Comparison of ENCODE assay signal across 24 cellular contexts in the genomic region with DNA sequence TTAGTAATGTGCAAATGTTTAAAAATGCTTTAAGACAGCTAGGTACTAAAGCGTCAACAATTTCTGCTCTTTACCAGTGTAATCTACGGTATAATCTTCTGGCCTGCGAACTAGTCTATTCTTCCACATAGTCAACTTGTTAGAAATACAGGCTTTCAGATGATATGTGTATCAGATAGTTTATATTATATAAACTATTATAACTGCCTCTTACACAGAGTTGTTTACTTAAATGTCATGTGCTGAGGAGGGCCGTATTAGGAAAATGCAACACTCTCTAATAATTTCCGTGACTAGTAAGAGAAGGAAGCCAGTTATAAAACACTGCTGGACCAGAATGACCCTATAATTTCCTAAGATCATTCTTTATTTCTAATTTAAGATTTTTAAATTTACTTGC.
"Had no signal": no experiment of that assay in that cellular context is flagged by ENCODE, and none has a peak within 500 bp of the region (broad histone marks: within the 10 kb centered on the region; RNA-seq: fewer than 3 reads in every experiment).

No MANE protein-coding gene starts in this region.

- H3K27me3 Mint-ChIP-seq: activated CD4-positive, alpha-beta T cell treated with anti-CD3 and anti-CD28 coated beads, Interleukin-2, amount 10 ng/mL, durations not matched to agents 24 days and 14 days; activated naive CD8-positive, alpha-beta T cell; naive thymus-derived CD4-positive, alpha-beta T cell; stimulated activated naive CD8-positive, alpha-beta T cell treated with anti-CD3 and anti-CD28 coated beads, Interleukin-15, Interleukin-2, amounts not matched to agents 100 ng/mL and 50 ng/mL, for 24 hours had no signal

- H3K9me3 ChIP-seq: lower lobe of right lung, SK-N-SH had no signal

- H3K27ac ChIP-seq: epithelial cell of prostate, hepatocyte, lower lobe of right lung, VCaP had no signal

- H3K4me1 Mint-ChIP-seq: immature natural killer cell had no signal

- H3K27me3 ChIP-seq: hepatocyte had no signal

- H3K27ac Mint-ChIP-seq: activated CD4-positive, alpha-beta T cell treated with anti-CD3 and anti-CD28 coated beads, Interleukin-2, amount 10 ng/mL, durations not matched to agents 24 days and 14 days; activated naive CD8-positive, alpha-beta T cell; endodermal cell; immature natural killer cell; naive thymus-derived CD4-positive, alpha-beta T cell; stimulated activated naive CD8-positive, alpha-beta T cell treated with anti-CD3 and anti-CD28 coated beads, Interleukin-15, Interleukin-2, amounts not matched to agents 100 ng/mL and 50 ng/mL, for 24 hours had no signal

- H3K4me3 ChIP-seq: coronary artery, hepatocyte, lower lobe of right lung had no signal

- H3K9me3 Mint-ChIP-seq: activated CD4-positive, alpha-beta T cell treated with anti-CD3 and anti-CD28 coated beads, Interleukin-2, amount 10 ng/mL, durations not matched to agents 24 days and 14 days; endodermal cell; immature natural killer cell; naive thymus-derived CD4-positive, alpha-beta T cell; neural crest cell; stimulated activated naive CD8-positive, alpha-beta T cell treated with anti-CD3 and anti-CD28 coated beads, Interleukin-15, Interleukin-2, amounts not matched to agents 100 ng/mL and 50 ng/mL, for 24 hours had no signal

- DNase-seq: activated CD4-positive, alpha-beta T cell treated with anti-CD3 and anti-CD28 coated beads, Interleukin-2, amount 10 ng/mL, durations not matched to agents 24 days and 14 days; activated T-cell treated with anti-CD3 and anti-CD28 coated beads, Interleukin-2, amount 50 U/mL, for 1 hour; cerebellar nuclear complex; endodermal cell; foreskin melanocyte; glutamatergic neuron; immature natural killer cell; lower lobe of right lung; naive thymus-derived CD4-positive, alpha-beta T cell; retina; SK-N-SH; stimulated activated CD4-positive, alpha-beta T cell treated with anti-CD3 and anti-CD28 coated beads, Interleukin-4, amount 100 ng/mL, for 4 hours; substantia nigra; T-helper 2 cell; trophoblast cell had no signal

- H3K4me3 Mint-ChIP-seq: activated CD4-positive, alpha-beta T cell treated with anti-CD3 and anti-CD28 coated beads, Interleukin-2, amount 10 ng/mL, durations not matched to agents 24 days and 14 days; activated naive CD8-positive, alpha-beta T cell; endodermal cell; immature natural killer cell; naive thymus-derived CD4-positive, alpha-beta T cell; neural crest cell; stimulated activated naive CD8-positive, alpha-beta T cell treated with anti-CD3 and anti-CD28 coated beads, Interleukin-15, Interleukin-2, amounts not matched to agents 100 ng/mL and 50 ng/mL, for 24 hours had no signal

- ATAC-seq: activated CD4-positive, CD25-positive, alpha-beta regulatory T cell treated with anti-CD3 and anti-CD28 coated beads, Interleukin-2, amount 50 U/mL, for 24 hours; left lobe of liver; lower lobe of right lung; naive thymus-derived CD4-positive, alpha-beta T cell had no signal
